In the genomic region with DNA sequence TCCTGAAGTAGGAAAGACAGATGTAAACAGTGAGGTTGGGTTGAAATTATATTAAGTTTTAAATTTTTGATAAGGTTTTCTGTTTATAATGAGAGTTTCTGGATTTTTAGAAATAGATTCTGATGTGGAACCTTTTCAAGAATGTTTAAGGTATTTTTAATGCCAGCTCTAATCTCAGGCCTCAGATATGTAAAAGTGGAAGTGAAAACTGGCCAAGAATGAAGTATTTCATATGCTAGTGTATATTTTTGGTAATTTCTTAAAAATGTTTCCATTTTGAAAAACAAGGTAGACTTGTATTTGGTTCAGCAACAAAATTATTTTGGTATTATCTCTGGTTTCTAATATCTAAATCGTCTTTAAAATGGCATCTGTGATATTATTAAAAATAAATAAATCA, we compare ENCODE assay signal across 13 cellular contexts.
"Had no signal": no experiment of that assay in that cellular context is flagged by ENCODE, and none has a peak within 500 bp of the region (broad histone marks: within the 10 kb centered on the region; RNA-seq: fewer than 3 reads in every experiment).

No MANE protein-coding gene starts in this region.

- H3K4me3 ChIP-seq: heart right ventricle, neural progenitor cell, pancreas, tibial artery, vagina had no signal

- H3K9me3 ChIP-seq: pancreas, tibial artery, vagina had no signal

- DNase-seq: activated CD4-positive, alpha-beta T cell treated with anti-CD3 and anti-CD28 coated beads, Interleukin-2, amount 50 U/mL, for 4 hours; activated effector memory CD4-positive, alpha-beta T cell treated with Interleukin-2 at 50 U/mL for 16 hours; activated T-cell treated with anti-CD3 and anti-CD28 coated beads, Interleukin-2, amount 50 U/mL, for 1 hour; aorta; foreskin keratinocyte; heart right ventricle; left ventricle myocardium superior; pancreas; stimulated activated CD4-positive, alpha-beta T cell treated with anti-CD3 and anti-CD28 coated beads, Interleukin-4, amount 100 ng/mL, for 1 hour; tibial artery had no signal

- H3K4me1 ChIP-seq: foreskin keratinocyte, neural progenitor cell, pancreas had no signal

- H3K4me2 ChIP-seq: neural progenitor cell had no signal

- H3K9ac ChIP-seq: neural progenitor cell had no signal

- H3K27me3 ChIP-seq: foreskin keratinocyte, heart right ventricle, neural progenitor cell, pancreas, tibial artery, vagina had no signal

- ATAC-seq: activated CD4-positive, CD25-positive, alpha-beta regulatory T cell treated with anti-CD3 and anti-CD28 coated beads, Interleukin-2, amount 50 U/mL, for 24 hours; foreskin keratinocyte; heart right ventricle; left ventricle myocardium superior had no signal

- H2AFZ ChIP-seq: neural progenitor cell had no signal

- H3K27ac ChIP-seq: foreskin keratinocyte, neural progenitor cell, pancreas, vagina had no signal
